Comparison of ENCODE assay signal across 9 cellular contexts in the genomic region with DNA sequence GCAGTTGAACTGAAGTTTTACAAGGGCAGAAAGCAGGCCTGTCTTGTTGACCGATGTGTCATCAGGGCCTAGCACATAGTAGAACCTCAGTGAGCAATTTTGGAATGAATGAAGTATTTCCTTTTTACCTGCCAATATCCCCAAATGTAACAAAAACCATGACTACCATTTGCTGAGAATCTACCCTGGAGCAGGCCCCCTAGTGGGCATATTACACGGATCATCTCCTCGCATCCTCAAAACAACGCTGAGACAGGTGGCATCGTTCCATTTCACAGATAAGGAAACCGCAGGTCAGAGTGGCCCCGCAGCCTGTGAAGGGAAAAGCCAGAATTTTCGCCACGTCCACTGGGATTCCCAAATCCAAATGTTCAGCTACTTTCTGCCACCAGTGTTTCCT.
DNase-seq lines count a peak whose midpoint lies in the region; ATAC-seq and TF ChIP-seq lines count a peak whose summit lies in the region.
"Had no signal": no experiment of that assay in that cellular context is flagged by ENCODE, and none has a peak within 500 bp of the region (broad histone marks: within the 10 kb centered on the region; RNA-seq: fewer than 3 reads in every experiment).

No MANE protein-coding gene starts in this region.

- no peaks in the 10 kb centered on the region for H3K27me3 ChIP-seq in H7 (ENCODE audit: control insufficient read depth, insufficient read depth, low read length)
- peaks cover 0 to 17% of the 10 kb centered on the region in 2 donors for H3K27me3 ChIP-seq in left lung
- peaks cover 0 to 17% (median 0%) of the 10 kb centered on the region in 4 donors for H3K27me3 ChIP-seq in esophagus squamous epithelium

- 36 to 42% methylated on average over 9 of the region's 9 CpGs for WGBS in esophagus squamous epithelium, 2 donors

- TF ChIP-seq CTCF in CD14-positive monocyte (IDR thresholded peaks at IDR 0.05): peak; percentile 64
- peak; percentile 61 for TF ChIP-seq CTCF in WI38 (IDR thresholded peaks at IDR 0.05; ENCODE audit: low read depth, low read length)
- TF ChIP-seq CTCF in left lung (IDR thresholded peaks at IDR 0.05): peak; percentile 16 to 22
- TF ChIP-seq CTCF in esophagus squamous epithelium (IDR thresholded peaks at IDR 0.05): peak in 3 of 6 experiments; percentile 15 to 50 (median 25)

- H3K4me1 Mint-ChIP-seq in CD14-positive monocyte: no peaks in the 10 kb centered on the region
- H3K4me1 Mint-ChIP-seq: IgD-negative memory B cell had no signal

- no peak overlapping the region for H3K4me3 ChIP-seq in H7 (ENCODE audit: insufficient read depth, low read depth, low read length)
- no peak overlapping the region for H3K4me3 ChIP-seq in WI38 (ENCODE audit: low read depth, low read length)
- H3K4me3 ChIP-seq in left lung: no peak overlapping the region
- no peak overlapping the region for H3K4me3 ChIP-seq in esophagus squamous epithelium

- H3K4me1 ChIP-seq in left lung (no peaks in the 10 kb centered on the region), esophagus squamous epithelium (no peaks in the 10 kb centered on the region)

- H3K27ac ChIP-seq in left lung: no peak overlapping the region
- no peak overlapping the region for H3K27ac ChIP-seq in esophagus squamous epithelium

- no peak overlapping the region for H3K4me3 Mint-ChIP-seq in CD14-positive monocyte
- H3K4me3 Mint-ChIP-seq: IgD-negative memory B cell had no signal

- H3K27ac Mint-ChIP-seq in CD14-positive monocyte: no peak overlapping the region
- H3K27ac Mint-ChIP-seq: IgD-negative memory B cell had no signal

- H3K36me3 Mint-ChIP-seq in CD14-positive monocyte: no peaks in the 10 kb centered on the region

- H3K36me3 ChIP-seq in H7 (replicated peaks; ENCODE audit: control insufficient read depth, insufficient read depth, low read length): no peaks in the 10 kb centered on the region
- H3K36me3 ChIP-seq in left lung: no peaks in the 10 kb centered on the region
- no peaks in the 10 kb centered on the region for H3K36me3 ChIP-seq in esophagus squamous epithelium

- H3K9me3 Mint-ChIP-seq in CD14-positive monocyte: peaks cover 4 to 18% (median 14%) of the 10 kb centered on the region in 7 donors

- intact Hi-C loops in CD14-positive monocyte (cut with micrococcal nuclease): no loop called here
- intact Hi-C loops in left lung (cut with DNase I): no loop called here
- intact Hi-C loops in esophagus squamous epithelium (cut with DNase I): no loop called here

- H3K27me3 Mint-ChIP-seq in CD14-positive monocyte (ENCODE audit: low read depth in 3 of 3): peaks cover 0 to 7% (median 6%) of the 10 kb centered on the region in 3 donors

- ATAC-seq in left lung: no peak
- ATAC-seq in HG03135 (IDR thresholded peaks at IDR 0.05; ENCODE audit: unreplicated experiment): no peak
- no peak for ATAC-seq in GM21737 (IDR thresholded peaks at IDR 0.05; ENCODE audit: unreplicated experiment)

- TF ChIP-seq POLR2A in esophagus squamous epithelium (IDR thresholded peaks at IDR 0.05): no peak

- H3K9me3 ChIP-seq in left lung (peaks cover 0 to 14% of the 10 kb centered on the region in 2 donors), esophagus squamous epithelium (peaks cover 0 to 21% (median 0%) of the 10 kb centered on the region in 3 donors)

- DNase-seq in CD14-positive monocyte (ENCODE audit: low spot score) (no peak), H7 (peak; percentile 38), left lung (no peak), esophagus squamous epithelium (lab: John Stamatoyannopoulos, UW) (no peak), cerebellum (ENCODE audit: low spot score) (no peak)
